Comparison of ENCODE assay signal across 1 cellular context in the genomic region with DNA sequence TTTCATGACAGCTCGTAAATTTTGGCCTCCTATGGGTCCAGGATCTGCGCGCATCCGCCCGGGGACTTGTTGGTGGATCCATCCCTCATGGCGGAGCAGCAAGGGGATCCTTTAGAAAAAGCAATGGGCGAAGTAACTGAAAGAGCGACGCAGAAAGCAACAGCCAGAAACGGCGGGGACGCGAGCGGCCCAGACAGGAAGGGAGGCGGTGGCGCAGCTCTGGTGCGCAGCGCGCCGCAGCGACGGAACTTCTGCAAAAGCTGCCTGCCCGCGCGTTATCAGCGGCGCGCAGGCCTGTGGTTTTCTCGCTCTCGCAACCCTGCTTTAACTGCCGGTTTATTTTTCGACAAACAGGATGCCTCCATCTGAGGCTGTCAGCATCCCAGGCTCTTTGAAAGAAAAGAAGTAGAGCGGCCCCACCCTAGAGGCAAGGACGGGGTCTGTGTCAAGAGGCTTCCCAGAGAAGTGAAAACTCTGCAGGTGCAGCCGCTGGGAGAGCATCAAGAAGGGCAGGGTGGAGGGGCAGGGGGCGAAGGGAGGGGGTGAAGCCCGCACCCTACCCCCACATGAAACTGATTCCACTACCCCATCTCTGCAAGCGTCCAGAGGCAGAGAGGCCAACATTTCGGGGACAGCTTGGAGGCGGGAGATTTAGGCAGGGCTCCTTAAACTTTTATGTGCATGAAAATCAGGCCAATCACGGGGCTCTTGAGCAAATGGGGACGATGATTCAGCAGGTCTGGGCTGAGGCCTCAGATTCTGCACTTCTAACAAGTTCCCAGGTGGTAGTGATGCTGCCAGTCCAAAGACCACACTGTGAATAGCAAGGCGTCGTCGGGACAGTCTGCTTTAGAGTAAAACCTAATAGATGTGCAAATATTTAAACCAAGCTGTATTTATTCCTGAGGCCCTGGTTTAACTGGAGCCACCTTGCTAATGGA.
A peak's percentile ranks its signal among the peaks of the same experiment; 100 is the strongest.
TF ChIP-seq lines count a peak whose summit lies in the region.

No MANE protein-coding gene starts in this region.

TF ChIP-seq in K562, 482 proteins besides CTCF, POLR2A, EP300 and RAD21 (continued from another document and continues in another):
- TF ChIP-seq, protein P1, sequence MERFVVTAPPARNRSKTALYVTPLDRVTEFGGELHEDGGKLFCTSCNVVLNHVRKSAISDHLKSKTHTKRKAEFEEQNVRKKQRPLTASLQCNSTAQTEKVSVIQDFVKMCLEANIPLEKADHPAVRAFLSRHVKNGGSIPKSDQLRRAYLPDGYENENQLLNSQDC (CRISPR knock-in tag; IDR thresholded peaks at IDR 0.05), result no peak
- TF ChIP-seq TBL1XR1 (IDR thresholded peaks at IDR 0.05; ENCODE audit: low read length in 2 of 2) (peak; percentile 82 to 92; a peak in 3 of 4 replicates), CBFA2T3 (IDR thresholded peaks at IDR 0.05) (peak; percentile 96), TGIF2 (CRISPR knock-in tag; IDR thresholded peaks at IDR 0.05) (no peak), PTBP1 (IDR thresholded peaks at IDR 0.05; ENCODE audit: low read depth, low read length) (no peak), RBM22 (IDR thresholded peaks at IDR 0.05; ENCODE audit: low read depth, low read length, poor library complexity, severe bottlenecking) (no peak), HNRNPH1 (optimal IDR thresholded peaks at IDR 0.05; ENCODE audit: low read depth, low read length) (no peak), CBX2 (IDR thresholded peaks at IDR 0.05; ENCODE audit: insufficient read depth, low read length, poor library complexity, severe bottlenecking) (no peak), IRF2 (CRISPR knock-in tag; IDR thresholded peaks at IDR 0.05) (no peak), NUFIP1 (IDR thresholded peaks at IDR 0.05; ENCODE audit: partially characterized antibody) (no peak), DMBX1 (CRISPR knock-in tag; IDR thresholded peaks at IDR 0.05; ENCODE audit: borderline replicate concordance) (peak; percentile 47; the same call in 1 of the 2 replicates), POLR2B (IDR thresholded peaks at IDR 0.05; ENCODE audit: low read depth, partially characterized antibody) (peak; percentile 72), PHF21A (IDR thresholded peaks at IDR 0.05; ENCODE audit: borderline replicate concordance, low read depth) (peak; percentile 78), KDM1A (IDR thresholded peaks at IDR 0.05) (peak; percentile 90 to 93), PYGO2 (tag; IDR thresholded peaks at IDR 0.05) (peak; percentile 52; the same call in 1 of the 2 replicates), ZNF639 (CRISPR knock-in tag; conservative IDR thresholded peaks at IDR 0.05 in 1 of 2, IDR thresholded peaks at IDR 0.05 in 1 of 2) (peak in 1 of 2 experiments; percentile 85; a peak in 2 of 4 replicates), ZNF316 (IDR thresholded peaks at IDR 0.05) (peak; percentile 94), DLX4 (CRISPR knock-in tag; IDR thresholded peaks at IDR 0.05) (no peak), POLR2G (IDR thresholded peaks at IDR 0.05; ENCODE audit: low read depth, low read length) (peak; percentile 81), MAFF (IDR thresholded peaks at IDR 0.05; ENCODE audit: low read length) (peak; percentile 84; the same call in 1 of the 2 replicates), ADNP (tag; IDR thresholded peaks at IDR 0.05) (0 out of 2 replicates have a peak, but pooled peaks have one; percentile 19), FIP1L1 (IDR thresholded peaks at IDR 0.05; ENCODE audit: low read depth, low read length, poor library complexity, severe bottlenecking) (peak; percentile 79), MTA2 (IDR thresholded peaks at IDR 0.05; ENCODE audit: low read depth) (peak; percentile 90), ZBED1 (IDR thresholded peaks at IDR 0.05) (peak; percentile 95), CEBPG (CRISPR knock-in tag; IDR thresholded peaks at IDR 0.05) (peak; percentile 68), CEBPG (tag; conservative IDR thresholded peaks at IDR 0.05 in 1 of 2, IDR thresholded peaks at IDR 0.05 in 1 of 2) (peak; percentile 67 to 83), RNF2 (IDR thresholded peaks at IDR 0.05) (peak; percentile 100), ZNF780A (CRISPR knock-in tag; IDR thresholded peaks at IDR 0.05) (no peak), TAF9B (IDR thresholded peaks at IDR 0.05; ENCODE audit: partially characterized antibody) (peak; percentile 58), MYNN (IDR thresholded peaks at IDR 0.05) (peak; percentile 59; the same call in 1 of the 2 replicates), MYNN (CRISPR knock-in tag; IDR thresholded peaks at IDR 0.05) (no peak), GABPA (tag; conservative IDR thresholded peaks at IDR 0.05; ENCODE audit: low read depth) (peak; percentile 81), FOXJ2 (tag; IDR thresholded peaks at IDR 0.05) (peak; percentile 45)
- TF ChIP-seq, protein P2, sequence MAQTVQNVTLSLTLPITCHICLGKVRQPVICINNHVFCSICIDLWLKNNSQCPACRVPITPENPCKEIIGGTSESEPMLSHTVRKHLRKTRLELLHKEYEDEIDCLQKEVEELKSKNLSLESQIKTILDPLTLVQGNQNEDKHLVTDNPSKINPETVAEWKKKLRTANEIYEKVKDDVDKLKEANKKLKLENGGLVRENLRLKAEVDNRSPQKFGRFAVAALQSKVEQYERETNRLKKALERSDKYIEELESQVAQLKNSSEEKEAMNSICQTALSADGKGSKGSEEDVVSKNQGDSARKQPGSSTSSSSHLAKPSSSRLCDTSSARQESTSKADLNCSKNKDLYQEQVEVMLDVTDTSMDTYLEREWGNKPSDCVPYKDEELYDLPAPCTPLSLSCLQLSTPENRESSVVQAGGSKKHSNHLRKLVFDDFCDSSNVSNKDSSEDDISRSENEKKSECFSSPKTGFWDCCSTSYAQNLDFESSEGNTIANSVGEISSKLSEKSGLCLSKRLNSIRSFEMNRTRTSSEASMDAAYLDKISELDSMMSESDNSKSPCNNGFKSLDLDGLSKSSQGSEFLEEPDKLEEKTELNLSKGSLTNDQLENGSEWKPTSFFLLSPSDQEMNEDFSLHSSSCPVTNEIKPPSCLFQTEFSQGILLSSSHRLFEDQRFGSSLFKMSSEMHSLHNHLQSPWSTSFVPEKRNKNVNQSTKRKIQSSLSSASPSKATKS (CRISPR knock-in tag; IDR thresholded peaks at IDR 0.05), result no peak
- TF ChIP-seq, protein P3, sequence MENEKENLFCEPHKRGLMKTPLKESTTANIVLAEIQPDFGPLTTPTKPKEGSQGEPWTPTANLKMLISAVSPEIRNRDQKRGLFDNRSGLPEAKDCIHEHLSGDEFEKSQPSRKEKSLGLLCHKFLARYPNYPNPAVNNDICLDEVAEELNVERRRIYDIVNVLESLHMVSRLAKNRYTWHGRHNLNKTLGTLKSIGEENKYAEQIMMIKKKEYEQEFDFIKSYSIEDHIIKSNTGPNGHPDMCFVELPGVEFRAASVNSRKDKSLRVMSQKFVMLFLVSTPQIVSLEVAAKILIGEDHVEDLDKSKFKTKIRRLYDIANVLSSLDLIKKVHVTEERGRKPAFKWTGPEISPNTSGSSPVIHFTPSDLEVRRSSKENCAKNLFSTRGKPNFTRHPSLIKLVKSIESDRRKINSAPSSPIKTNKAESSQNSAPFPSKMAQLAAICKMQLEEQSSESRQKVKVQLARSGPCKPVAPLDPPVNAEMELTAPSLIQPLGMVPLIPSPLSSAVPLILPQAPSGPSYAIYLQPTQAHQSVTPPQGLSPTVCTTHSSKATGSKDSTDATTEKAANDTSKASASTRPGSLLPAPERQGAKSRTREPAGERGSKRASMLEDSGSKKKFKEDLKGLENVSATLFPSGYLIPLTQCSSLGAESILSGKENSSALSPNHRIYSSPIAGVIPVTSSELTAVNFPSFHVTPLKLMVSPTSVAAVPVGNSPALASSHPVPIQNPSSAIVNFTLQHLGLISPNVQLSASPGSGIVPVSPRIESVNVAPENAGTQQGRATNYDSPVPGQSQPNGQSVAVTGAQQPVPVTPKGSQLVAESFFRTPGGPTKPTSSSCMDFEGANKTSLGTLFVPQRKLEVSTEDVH (IDR thresholded peaks at IDR 0.05; ENCODE audit: low read depth, partially characterized antibody), result peak; percentile 71
- TF ChIP-seq, protein P4, sequence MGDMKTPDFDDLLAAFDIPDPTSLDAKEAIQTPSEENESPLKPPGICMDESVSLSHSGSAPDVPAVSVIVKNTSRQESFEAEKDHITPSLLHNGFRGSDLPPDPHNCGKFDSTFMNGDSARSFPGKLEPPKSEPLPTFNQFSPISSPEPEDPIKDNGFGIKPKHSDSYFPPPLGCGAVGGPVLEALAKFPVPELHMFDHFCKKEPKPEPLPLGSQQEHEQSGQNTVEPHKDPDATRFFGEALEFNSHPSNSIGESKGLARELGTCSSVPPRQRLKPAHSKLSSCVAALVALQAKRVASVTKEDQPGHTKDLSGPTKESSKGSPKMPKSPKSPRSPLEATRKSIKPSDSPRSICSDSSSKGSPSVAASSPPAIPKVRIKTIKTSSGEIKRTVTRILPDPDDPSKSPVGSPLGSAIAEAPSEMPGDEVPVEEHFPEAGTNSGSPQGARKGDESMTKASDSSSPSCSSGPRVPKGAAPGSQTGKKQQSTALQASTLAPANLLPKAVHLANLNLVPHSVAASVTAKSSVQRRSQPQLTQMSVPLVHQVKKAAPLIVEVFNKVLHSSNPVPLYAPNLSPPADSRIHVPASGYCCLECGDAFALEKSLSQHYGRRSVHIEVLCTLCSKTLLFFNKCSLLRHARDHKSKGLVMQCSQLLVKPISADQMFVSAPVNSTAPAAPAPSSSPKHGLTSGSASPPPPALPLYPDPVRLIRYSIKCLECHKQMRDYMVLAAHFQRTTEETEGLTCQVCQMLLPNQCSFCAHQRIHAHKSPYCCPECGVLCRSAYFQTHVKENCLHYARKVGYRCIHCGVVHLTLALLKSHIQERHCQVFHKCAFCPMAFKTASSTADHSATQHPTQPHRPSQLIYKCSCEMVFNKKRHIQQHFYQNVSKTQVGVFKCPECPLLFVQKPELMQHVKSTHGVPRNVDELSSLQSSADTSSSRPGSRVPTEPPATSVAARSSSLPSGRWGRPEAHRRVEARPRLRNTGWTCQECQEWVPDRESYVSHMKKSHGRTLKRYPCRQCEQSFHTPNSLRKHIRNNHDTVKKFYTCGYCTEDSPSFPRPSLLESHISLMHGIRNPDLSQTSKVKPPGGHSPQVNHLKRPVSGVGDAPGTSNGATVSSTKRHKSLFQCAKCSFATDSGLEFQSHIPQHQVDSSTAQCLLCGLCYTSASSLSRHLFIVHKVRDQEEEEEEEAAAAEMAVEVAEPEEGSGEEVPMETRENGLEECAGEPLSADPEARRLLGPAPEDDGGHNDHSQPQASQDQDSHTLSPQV (IDR thresholded peaks at IDR 0.05), result no peak; the same call in none of the 2 replicates
- TF ChIP-seq, protein P5, sequence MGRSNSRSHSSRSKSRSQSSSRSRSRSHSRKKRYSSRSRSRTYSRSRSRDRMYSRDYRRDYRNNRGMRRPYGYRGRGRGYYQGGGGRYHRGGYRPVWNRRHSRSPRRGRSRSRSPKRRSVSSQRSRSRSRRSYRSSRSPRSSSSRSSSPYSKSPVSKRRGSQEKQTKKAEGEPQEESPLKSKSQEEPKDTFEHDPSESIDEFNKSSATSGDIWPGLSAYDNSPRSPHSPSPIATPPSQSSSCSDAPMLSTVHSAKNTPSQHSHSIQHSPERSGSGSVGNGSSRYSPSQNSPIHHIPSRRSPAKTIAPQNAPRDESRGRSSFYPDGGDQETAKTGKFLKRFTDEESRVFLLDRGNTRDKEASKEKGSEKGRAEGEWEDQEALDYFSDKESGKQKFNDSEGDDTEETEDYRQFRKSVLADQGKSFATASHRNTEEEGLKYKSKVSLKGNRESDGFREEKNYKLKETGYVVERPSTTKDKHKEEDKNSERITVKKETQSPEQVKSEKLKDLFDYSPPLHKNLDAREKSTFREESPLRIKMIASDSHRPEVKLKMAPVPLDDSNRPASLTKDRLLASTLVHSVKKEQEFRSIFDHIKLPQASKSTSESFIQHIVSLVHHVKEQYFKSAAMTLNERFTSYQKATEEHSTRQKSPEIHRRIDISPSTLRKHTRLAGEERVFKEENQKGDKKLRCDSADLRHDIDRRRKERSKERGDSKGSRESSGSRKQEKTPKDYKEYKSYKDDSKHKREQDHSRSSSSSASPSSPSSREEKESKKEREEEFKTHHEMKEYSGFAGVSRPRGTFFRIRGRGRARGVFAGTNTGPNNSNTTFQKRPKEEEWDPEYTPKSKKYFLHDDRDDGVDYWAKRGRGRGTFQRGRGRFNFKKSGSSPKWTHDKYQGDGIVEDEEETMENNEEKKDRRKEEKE (IDR thresholded peaks at IDR 0.05; ENCODE audit: borderline replicate concordance in 1 of 2, control insufficient read depth in 1 of 2, low read depth in 2 of 2, low read length in 1 of 2), result peak in 1 of 2 experiments; percentile 56; a peak in 1 of 4 replicates
